In the genomic region with DNA sequence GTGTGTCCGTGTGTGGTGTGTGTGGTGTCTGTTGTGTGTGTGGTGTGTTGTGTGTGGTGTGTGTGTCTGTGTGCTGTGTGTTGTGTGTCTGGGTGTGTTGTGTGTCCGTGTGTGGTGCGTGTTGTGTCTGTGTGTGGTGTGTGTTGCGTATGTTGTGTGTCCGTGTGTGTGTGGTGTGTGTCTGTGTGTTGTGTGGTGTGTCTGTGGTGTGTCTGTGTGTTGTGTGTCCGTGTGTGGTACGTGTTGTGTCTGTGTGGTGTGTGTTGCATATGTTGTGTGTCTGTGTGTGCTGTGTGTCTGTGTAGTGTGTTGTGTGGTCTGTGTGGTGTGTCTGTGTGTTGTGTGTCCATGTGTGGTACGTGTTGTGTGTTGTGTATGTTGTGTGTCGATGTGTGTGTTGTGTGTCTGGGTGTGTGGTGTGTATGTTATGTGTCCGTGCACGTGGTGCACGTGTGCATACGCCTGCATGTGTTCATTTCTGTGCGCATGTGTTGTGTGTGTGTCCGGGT, we compare ENCODE assay signal across 31 cellular contexts.
"Had no signal": no experiment of that assay in that cellular context is flagged by ENCODE, and none has a peak within 500 bp of the region (broad histone marks: within the 10 kb centered on the region; RNA-seq: fewer than 3 reads in every experiment).

No MANE protein-coding gene starts in this region.

- H3K4me2 ChIP-seq: smooth muscle cell had no signal

- H3K27me3 ChIP-seq: pancreas, upper lobe of right lung had no signal

- ATAC-seq: activated T-helper 17 cell treated with anti-CD3 and anti-CD28 coated beads, Interleukin-2, amount 50 U/mL, for 72 hours; left lung; naive thymus-derived CD4-positive, alpha-beta T cell; pancreas; psoas muscle; stimulated activated memory B cell treated with anti-CD40 and anti-IgM and Interleukin-4, amounts not matched to agents 10 μg/mL and 1 μg/mL and 100 μg/mL, for 72 hours; stimulated activated naive CD8-positive, alpha-beta T cell treated with anti-CD3 and anti-CD28 coated beads, Interleukin-15, amount 100 ng/mL, for 72 hours; T-helper 17 cell; upper lobe of right lung had no signal

- H3K36me3 ChIP-seq: left lung, pancreas, upper lobe of right lung had no signal

- H3K4me1 ChIP-seq: left lung, pancreas, psoas muscle, upper lobe of right lung had no signal

- FAIRE-seq: colon, endometrium, frontal cortex, islet of Langerhans, pancreas had no signal

- H3K9me3 ChIP-seq: left lung, pancreas, psoas muscle, upper lobe of right lung had no signal

- H3K27ac ChIP-seq: epithelial cell of prostate, left lung, pancreas, psoas muscle, upper lobe of right lung had no signal

- H3K4me3 ChIP-seq: left lung, lung, pancreas, psoas muscle, smooth muscle cell, upper lobe of right lung had no signal

- DNase-seq: activated CD4-positive, alpha-beta memory T cell treated with anti-CD3 and anti-CD28 coated beads, Interleukin-2, amount 10 ng/mL, durations not matched to agents 7 days and 5 days; activated CD4-positive, alpha-beta T cell treated with anti-CD3 and anti-CD28 coated beads for 1 hour; activated CD4-positive, alpha-beta T cell treated with anti-CD3 and anti-CD28 coated beads, Interleukin-2, amount 10 ng/mL, durations not matched to agents 7 days and 5 days; activated CD8-positive, alpha-beta memory T cell treated with anti-CD3 and anti-CD28 coated beads, Interleukin-2, amount 50 U/mL, for 48 hours; activated gamma-delta T cell treated with Interleukin-2 at 50 U/mL for 16 hours; activated naive CD4-positive, alpha-beta T cell treated with anti-CD3 and anti-CD28 coated beads, Interleukin-2, amount 50 U/mL, for 16 hours; activated T-cell treated with anti-CD3 and anti-CD28 coated beads, Interleukin-2, amount 50 U/mL, for 24 hours; dermis blood vessel endothelial cell; effector CD4-positive, alpha-beta T cell; left lung; naive thymus-derived CD4-positive, alpha-beta T cell; nucleus accumbens; pancreas; psoas muscle; stimulated activated CD4-positive, alpha-beta T cell treated with anti-CD3 and anti-CD28 coated beads, Interleukin-1b, Interleukin-23, amount 100 ng/mL, for 48 hours; stimulated activated CD4-positive, alpha-beta T cell treated with anti-CD3 and anti-CD28 coated beads, Interleukin-4, amount 100 ng/mL, for 4 hours; stimulated activated CD8-positive, alpha-beta memory T cell treated with anti-CD3 and anti-CD28 coated beads, Interleukin-4, amount 100 ng/mL, for 48 hours; stimulated activated naive CD8-positive, alpha-beta T cell treated with anti-CD3 and anti-CD28 coated beads, Interleukin-15, amount 100 ng/mL, for 72 hours; substantia nigra; T-helper 17 cell; T1000; upper lobe of right lung had no signal
